In the genomic region with DNA sequence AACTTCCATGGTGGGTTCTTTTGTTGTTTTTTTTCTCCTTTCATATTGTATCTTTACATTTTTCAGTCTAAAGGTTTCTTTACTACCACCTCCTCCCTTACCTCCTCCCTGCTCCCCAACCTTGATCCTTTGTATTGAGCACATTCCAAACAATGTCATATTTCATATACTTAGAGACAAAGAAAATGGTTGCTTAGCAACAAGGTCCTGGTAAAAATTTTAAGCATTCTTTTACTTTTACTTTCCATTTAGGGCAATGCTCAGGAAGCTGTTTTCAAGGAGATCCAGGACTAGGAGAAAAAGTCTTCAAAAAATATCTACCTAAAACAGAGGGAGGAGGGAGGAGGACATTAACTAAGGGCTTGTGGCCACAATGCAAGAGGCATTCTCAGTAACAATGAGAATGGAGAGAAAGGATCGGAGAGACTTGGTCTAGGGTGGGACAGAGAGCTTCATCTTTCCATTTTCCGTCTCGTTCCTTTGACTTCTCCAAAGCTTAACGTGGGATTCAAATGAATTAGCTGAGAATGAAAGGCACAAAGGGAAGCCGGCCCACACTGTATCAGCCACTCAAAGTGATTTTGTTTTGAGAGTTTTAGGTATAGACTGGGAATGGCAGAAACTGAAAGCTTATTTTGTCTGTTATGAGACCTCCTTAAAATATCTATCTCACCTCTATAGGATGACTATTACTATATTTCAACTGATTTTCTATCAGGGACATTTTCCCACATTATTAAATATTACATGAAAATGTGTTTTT, we compare ENCODE assay signal across 22 cellular contexts.
A peak's percentile ranks its signal among the peaks of the same experiment; 100 is the strongest.
DNase-seq lines count a peak whose midpoint lies in the region; ATAC-seq and TF ChIP-seq lines count a peak whose summit lies in the region.
"Had no signal": no experiment of that assay in that cellular context is flagged by ENCODE, and none has a peak within 500 bp of the region (broad histone marks: within the 10 kb centered on the region; RNA-seq: fewer than 3 reads in every experiment).

No MANE protein-coding gene starts in this region.

- no peaks in the 10 kb centered on the region for H3K9me3 ChIP-seq in SK-N-MC (ENCODE audit: low read depth, low read length)
- H3K9me3 ChIP-seq: ascending aorta, colonic mucosa, gastroesophageal sphincter, psoas muscle, vagina had no signal

- no peak overlapping the region for H3K9ac ChIP-seq in SK-N-MC (ENCODE audit: insufficient read length)

- in situ Hi-C loops in brain microvascular endothelial cell (cut with HindIII; ENCODE audit: low pct_ligation_motif_present, low sequenced_read_pairs), result no loop called here

- H3K27me3 ChIP-seq in GM06990 (replicated peaks; ENCODE audit: control insufficient read depth, insufficient read depth, low read length) (no peaks in the 10 kb centered on the region), brain microvascular endothelial cell (replicated peaks) (no peaks in the 10 kb centered on the region)
- H3K27me3 ChIP-seq: ascending aorta, colonic mucosa, gastroesophageal sphincter, vagina had no signal

- H3K27ac Mint-ChIP-seq in naive thymus-derived CD8-positive, alpha-beta T cell, result no peak overlapping the region
- H3K27ac Mint-ChIP-seq: activated B cell treated with CpG ODN at 0.5 μM for 24 hours; activated CD4-positive, alpha-beta memory T cell treated with anti-CD3 and anti-CD28 coated beads for 36 hours; CD4-positive, alpha-beta memory T cell had no signal

- DNase-seq in GM06990 (ENCODE audit: extremely low read depth, insufficient read length), result no peak
- no peak for DNase-seq in SK-N-MC (ENCODE audit: low read depth, low spot score)
- peak; percentile 17 for DNase-seq in dermis blood vessel endothelial cell
- peak; percentile 22 for DNase-seq in putamen (ENCODE audit: low spot score)
- no peak for DNase-seq in brain microvascular endothelial cell
- no peak for DNase-seq in naive thymus-derived CD8-positive, alpha-beta T cell
- DNase-seq: activated B cell treated with CpG ODN at 0.5 μM for 24 hours; activated CD4-positive, alpha-beta memory T cell treated with anti-CD3 and anti-CD28 coated beads for 36 hours; activated naive CD4-positive, alpha-beta T cell treated with Interleukin-2 at 50 U/mL for 16 hours; activated T-cell treated with anti-CD3 and anti-CD28 coated beads for 4 hours; CD4-positive, alpha-beta memory T cell; colonic mucosa; DMS53; NCI-H1105 treated with DMSO at 0.1 percent for 48 hours; NCI-H526 treated with DMSO at 0.1 percent for 48 hours; psoas muscle; stimulated activated CD4-positive, alpha-beta T cell treated with anti-CD3 and anti-CD28 coated beads, Interleukin-4, amount 100 ng/mL, for 24 hours had no signal

- H3K4me3 ChIP-seq in GM06990 (replicated peaks; ENCODE audit: low read depth, low read length) (peak overlapping the region; percentile 41), SK-N-MC (peak overlapping the region; percentile 2; the same call in 1 of the 2 replicates), brain microvascular endothelial cell (ENCODE audit: low read depth, low read length) (no peak overlapping the region)
- H3K4me3 ChIP-seq: ascending aorta, colonic mucosa, gastroesophageal sphincter, psoas muscle, vagina had no signal

- POLR2A ChIA-PET in naive thymus-derived CD8-positive, alpha-beta T cell (lab: Charles Lee), result no interaction called here

- no peak overlapping the region for H3K27ac ChIP-seq in SK-N-MC
- H3K27ac ChIP-seq in brain microvascular endothelial cell, result no peak overlapping the region
- H3K27ac ChIP-seq: ascending aorta, colonic mucosa, gastroesophageal sphincter, psoas muscle, vagina had no signal

- H3K4me3 Mint-ChIP-seq in naive thymus-derived CD8-positive, alpha-beta T cell, result no peak overlapping the region
- H3K4me3 Mint-ChIP-seq: activated B cell treated with CpG ODN at 0.5 μM for 24 hours; activated CD4-positive, alpha-beta memory T cell treated with anti-CD3 and anti-CD28 coated beads for 36 hours; CD4-positive, alpha-beta memory T cell had no signal

- TF ChIP-seq CTCF in GM06990 (IDR thresholded peaks at IDR 0.05; ENCODE audit: insufficient read depth, low read length, poor library complexity, severe bottlenecking) (no peak), brain microvascular endothelial cell (IDR thresholded peaks at IDR 0.05; ENCODE audit: low read depth, low read length, missing control alignments) (no peak)

- no peaks in the 10 kb centered on the region for H3K36me3 ChIP-seq in GM06990 (ENCODE audit: control insufficient read depth, insufficient read depth, low read length)
- H3K36me3 ChIP-seq in SK-N-MC (ENCODE audit: insufficient read depth, low read length), result no peaks in the 10 kb centered on the region
- no peaks in the 10 kb centered on the region for H3K36me3 ChIP-seq in brain microvascular endothelial cell (replicated peaks)
- H3K36me3 ChIP-seq: ascending aorta, colonic mucosa, gastroesophageal sphincter, vagina had no signal

- ATAC-seq in GM18909 (IDR thresholded peaks at IDR 0.05; ENCODE audit: poor library complexity, unreplicated experiment) (no peak), GM21825 (IDR thresholded peaks at IDR 0.05; ENCODE audit: unreplicated experiment) (no peak)
- no peak for ATAC-seq in naive thymus-derived CD8-positive, alpha-beta T cell
- ATAC-seq: gastroesophageal sphincter, psoas muscle had no signal

- H3K9me3 Mint-ChIP-seq in naive thymus-derived CD8-positive, alpha-beta T cell, result no peaks in the 10 kb centered on the region
- H3K9me3 Mint-ChIP-seq: activated B cell treated with CpG ODN at 0.5 μM for 24 hours; activated CD4-positive, alpha-beta memory T cell treated with anti-CD3 and anti-CD28 coated beads for 36 hours had no signal

- H3K36me3 Mint-ChIP-seq in naive thymus-derived CD8-positive, alpha-beta T cell, result no peaks in the 10 kb centered on the region
- H3K36me3 Mint-ChIP-seq: activated CD4-positive, alpha-beta memory T cell treated with anti-CD3 and anti-CD28 coated beads for 36 hours; CD4-positive, alpha-beta memory T cell had no signal

- H3K27me3 Mint-ChIP-seq in naive thymus-derived CD8-positive, alpha-beta T cell, result no peaks in the 10 kb centered on the region
- H3K27me3 Mint-ChIP-seq: activated B cell treated with CpG ODN at 0.5 μM for 24 hours; activated CD4-positive, alpha-beta memory T cell treated with anti-CD3 and anti-CD28 coated beads for 36 hours had no signal

- H3K4me1 Mint-ChIP-seq in naive thymus-derived CD8-positive, alpha-beta T cell, result no peaks in the 10 kb centered on the region
- H3K4me1 Mint-ChIP-seq: activated B cell treated with CpG ODN at 0.5 μM for 24 hours; CD4-positive, alpha-beta memory T cell had no signal

Comparison
In these comparisons a context has a peak if more than half of its experiments do, and no peak if none do; other contexts are left out.
1. DNase-seq: peak in dermis blood vessel endothelial cell (single experiment) and putamen (single experiment); none in GM06990 (single experiment), SK-N-MC (single experiment), brain microvascular endothelial cell (single experiment) and naive thymus-derived CD8-positive, alpha-beta T cell (0 of 10).